Comparison of ENCODE assay signal across 1 cellular context in the genomic region with DNA sequence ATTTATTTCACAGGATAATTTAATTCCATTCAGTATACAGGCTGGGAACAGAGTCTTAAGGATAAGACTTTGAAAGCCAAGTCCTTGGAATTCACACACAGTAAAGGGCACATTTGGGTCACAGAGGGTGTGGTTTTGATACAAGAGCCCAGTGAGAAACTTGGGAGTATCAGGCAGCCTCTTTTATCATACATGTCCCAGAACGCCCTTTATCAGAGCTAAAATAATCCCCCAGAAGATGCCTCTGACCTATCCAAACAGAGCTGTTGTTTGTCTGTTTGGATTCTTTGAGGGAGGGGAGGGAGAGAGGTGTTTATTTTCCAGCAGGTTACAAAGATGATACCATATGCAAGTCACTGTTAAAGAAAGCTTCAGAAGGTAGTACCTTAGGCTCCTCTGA.
TF ChIP-seq lines count a peak whose summit lies in the region.

No MANE protein-coding gene starts in this region.

TF ChIP-seq in liver, 16 proteins besides CTCF, POLR2A, EP300 and RAD21 (continued from another document):
- TF ChIP-seq, protein P1, sequence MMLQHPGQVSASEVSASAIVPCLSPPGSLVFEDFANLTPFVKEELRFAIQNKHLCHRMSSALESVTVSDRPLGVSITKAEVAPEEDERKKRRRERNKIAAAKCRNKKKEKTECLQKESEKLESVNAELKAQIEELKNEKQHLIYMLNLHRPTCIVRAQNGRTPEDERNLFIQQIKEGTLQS (IDR thresholded peaks at IDR 0.05): no peak
- TF ChIP-seq HNF4A (conservative IDR thresholded peaks at IDR 0.05) (no peak), YY1 (IDR thresholded peaks at IDR 0.05) (no peak), JUND (IDR thresholded peaks at IDR 0.05) (no peak)
